In genomic region chr11:1445741-1446445, GRCh38 we compare ENCODE assay signal across 22 cellular contexts. TPM values are rescaled to one million over a fixed set of nuclear protein-coding genes. Genes with fewer than 3 reads are reported as not detected.
A peak's percentile ranks its signal among the peaks of the same experiment; 100 is the strongest.
DNase-seq lines count a peak whose midpoint lies in the region; ATAC-seq, FAIRE-seq and TF ChIP-seq lines count a peak whose summit lies in the region.
"Had no signal": no experiment of that assay in that cellular context is flagged by ENCODE, and none has a peak within 500 bp of the region (broad histone marks: within the 10 kb centered on the region; RNA-seq: fewer than 3 reads in every experiment).

No MANE protein-coding gene starts in this region.

- POLR2A ChIA-PET in IMR-90 (lab: Charles Lee; ENCODE audit: unreplicated experiment): no interaction called here
- POLR2A ChIA-PET in H1 (lab: Charles Lee; ENCODE audit: partially characterized antibody): interaction anchor here (0.8 kb wide), 1 partner anchor 16 kb away, joined by 3 read pairs; no protein-coding TSS in a partner anchor

- no peak overlapping the region for H2AFZ ChIP-seq in IMR-90 (replicated peaks; ENCODE audit: low read length, poor library complexity)
- H2AFZ ChIP-seq in H1 (ENCODE audit: low read length): no peak overlapping the region

- H3K23me2 ChIP-seq in H1 (ENCODE audit: low read depth, low read length): no peaks in the 10 kb centered on the region

- H2BK12ac ChIP-seq in H1 (ENCODE audit: low read depth, low read length): no peak overlapping the region

- H3K79me2 ChIP-seq in H1 (ENCODE audit: control insufficient read depth in 1 of 2, insufficient read depth in 2 of 2, low read length in 2 of 2): no peaks in the 10 kb centered on the region

- H2AK5ac ChIP-seq in IMR-90 (ENCODE audit: low read depth, low read length): no peak overlapping the region
- no peak overlapping the region for H2AK5ac ChIP-seq in H1 (ENCODE audit: low read depth, low read length)

- in situ Hi-C loops in IMR-90 (cut with MboI; ENCODE audit: low sequenced_read_pairs): no loop called here

- TF ChIP-seq CTCF in IMR-90 (conservative IDR thresholded peaks at IDR 0.05; ENCODE audit: low read depth, low read length): no peak
- no peak for TF ChIP-seq CTCF in H1 (IDR thresholded peaks at IDR 0.05; ENCODE audit: control extremely low read depth in 1 of 3, insufficient read depth in 1 of 3, low read depth in 1 of 3, low read length in 3 of 3)
- TF ChIP-seq CTCF in mucosa of descending colon (IDR thresholded peaks at IDR 0.05): no peak
- no peak for TF ChIP-seq CTCF in stomach (IDR thresholded peaks at IDR 0.05)
- TF ChIP-seq CTCF in vagina (IDR thresholded peaks at IDR 0.05): no peak

- H3K4ac ChIP-seq in IMR-90 (ENCODE audit: low read depth, low read length): no peak overlapping the region
- H3K4ac ChIP-seq in H1 (replicated peaks; ENCODE audit: insufficient read length, low read depth, low read length): no peak overlapping the region

- H4K20me1 ChIP-seq in IMR-90 (ENCODE audit: insufficient read depth, low read length) (no peaks in the 10 kb centered on the region), H1 (replicated peaks in 1 of 2; ENCODE audit: control insufficient read depth in 1 of 2, insufficient read depth in 2 of 2, low read length in 2 of 2) (peaks cover 0 to 8% of the 10 kb centered on the region in 2 experiments)

- H2BK120ac ChIP-seq in IMR-90 (ENCODE audit: low read depth, low read length) (no peak overlapping the region), H1 (replicated peaks; ENCODE audit: low read depth, low read length) (no peak overlapping the region)

- no peak overlapping the region for H3K14ac ChIP-seq in IMR-90 (replicated peaks; ENCODE audit: low read depth, low read length)
- no peak overlapping the region for H3K14ac ChIP-seq in H1 (ENCODE audit: insufficient read length)

- H3K9ac ChIP-seq in IMR-90 (ENCODE audit: low read depth, low read length) (no peak overlapping the region), H1 (replicated peaks in 1 of 4; ENCODE audit: extremely low read depth in 1 of 4, low read depth in 3 of 4, low read length in 3 of 4) (no peak overlapping the region)

- H2AK9ac ChIP-seq in IMR-90 (replicated peaks; ENCODE audit: low read depth, low read length, poor library complexity): no peak overlapping the region

- H3K27ac ChIP-seq in IMR-90 (ENCODE audit: insufficient read depth, low read length): no peak overlapping the region
- no peak overlapping the region for H3K27ac ChIP-seq in H1 (ENCODE audit: low read depth, low read length)
- H3K27ac ChIP-seq in stomach: no peak overlapping the region
- no peak overlapping the region for H3K27ac ChIP-seq in vagina
- H3K27ac ChIP-seq: esophagus muscularis mucosa, gastrocnemius medialis had no signal

- WGBS in IMR-90 (ENCODE audit: extremely low coverage in 2 of 2, insufficient read length in 1 of 2), 2 experiments: 76% methylated on average over 10 of the region's 30 CpGs; no CpG with 5 or more reads in 1 of the 2 experiments
- 84% methylated on average over 6 of the region's 30 CpGs; no CpG with 5 or more reads in 1 of the 2 experiments for WGBS in H1 (ENCODE audit: extremely low coverage in 1 of 2, insufficient coverage in 1 of 2, insufficient read length in 1 of 2, insufficient replicate concordance in 2 of 2, low coverage in 1 of 2, low lambda C conversion rate in 2 of 2, missing lambda C conversion rate in 1 of 2), 2 experiments
- 68 to 88% (median 85%) methylated on average over 7 to 30 of the region's 30 CpGs for WGBS in stomach, 5 donors

- H3K79me1 ChIP-seq in IMR-90 (ENCODE audit: low read depth in 1 of 2, low read length in 2 of 2) (no peaks in the 10 kb centered on the region), H1 (ENCODE audit: low read depth, low read length) (no peaks in the 10 kb centered on the region)

- H3K56ac ChIP-seq in IMR-90 (ENCODE audit: extremely low read depth, insufficient read depth, low read length) (no peak overlapping the region), H1 (replicated peaks; ENCODE audit: insufficient read length, low read depth, low read length) (no peak overlapping the region)

- no peak overlapping the region for H4K91ac ChIP-seq in IMR-90 (ENCODE audit: insufficient read depth, low read depth, low read length)
- H4K91ac ChIP-seq in H1 (replicated peaks; ENCODE audit: insufficient read length, low read length): no peak overlapping the region

- H4K5ac ChIP-seq in IMR-90 (ENCODE audit: low read depth, low read length): no peak overlapping the region
- no peak overlapping the region for H4K5ac ChIP-seq in H1 (ENCODE audit: insufficient read length, low read depth, low read length)

- H3K4me2 ChIP-seq in IMR-90 (ENCODE audit: low read depth, low read length) (no peak overlapping the region), H1 (ENCODE audit: insufficient read depth in 1 of 2, low read depth in 2 of 2, low read length in 2 of 2) (no peak overlapping the region)

- H3K27me3 ChIP-seq in IMR-90 (ENCODE audit: control insufficient read depth, insufficient read depth, low read length): no peaks in the 10 kb centered on the region; the same call in 1 of the 2 replicates
- no peaks in the 10 kb centered on the region for H3K27me3 ChIP-seq in H1 (replicated peaks in 1 of 4; ENCODE audit: control insufficient read depth in 3 of 4, extremely low read depth in 1 of 4, insufficient read depth in 3 of 4, low read length in 3 of 4)
- H3K27me3 ChIP-seq in stomach: peaks cover 0 to 85% (median 43%) of the 10 kb centered on the region in 3 donors
- no peaks in the 10 kb centered on the region for H3K27me3 ChIP-seq in vagina

- no peaks in the 10 kb centered on the region for H3K9me3 ChIP-seq in IMR-90 (ENCODE audit: control insufficient read depth, insufficient read depth, low read length)
- H3K9me3 ChIP-seq in H1 (ENCODE audit: insufficient read depth in 2 of 2, low read depth in 1 of 2, low read length in 1 of 2): no peaks in the 10 kb centered on the region
- H3K9me3 ChIP-seq in mucosa of descending colon: no peaks in the 10 kb centered on the region
- no peaks in the 10 kb centered on the region for H3K9me3 ChIP-seq in stomach
- no peaks in the 10 kb centered on the region for H3K9me3 ChIP-seq in vagina
- H3K9me3 ChIP-seq: esophagus muscularis mucosa, gastrocnemius medialis had no signal

- H3K9me1 ChIP-seq in IMR-90 (ENCODE audit: insufficient read depth, low read length): no peaks in the 10 kb centered on the region

- H3K4me1 ChIP-seq in IMR-90 (ENCODE audit: control insufficient read depth, insufficient read depth, low read length): no peaks in the 10 kb centered on the region
- H3K4me1 ChIP-seq in H1 (replicated peaks in 1 of 4; ENCODE audit: control insufficient read depth in 3 of 4, insufficient read depth in 4 of 4, low read length in 3 of 4): peaks cover 0 to 3% (median 0%) of the 10 kb centered on the region in 4 experiments; a peak in 2 of 7 replicates
- H3K4me1 ChIP-seq in mucosa of descending colon (ENCODE audit: low read depth): no peaks in the 10 kb centered on the region
- H3K4me1 ChIP-seq in stomach: peaks cover 0 to 26% (median 16%) of the 10 kb centered on the region in 4 donors
- no peaks in the 10 kb centered on the region for H3K4me1 ChIP-seq in vagina
- H3K4me1 ChIP-seq: esophagus muscularis mucosa, gastrocnemius medialis had no signal

- H3K23ac ChIP-seq in IMR-90 (ENCODE audit: low read depth, low read length): no peak overlapping the region
- H3K23ac ChIP-seq in H1 (ENCODE audit: insufficient read length): no peak overlapping the region

- H2BK20ac ChIP-seq in IMR-90 (ENCODE audit: low read depth, low read length) (no peak overlapping the region), H1 (ENCODE audit: low read length) (no peak overlapping the region)

- no peak overlapping the region for H2BK15ac ChIP-seq in IMR-90 (ENCODE audit: low read depth, low read length)
- no peak overlapping the region for H2BK15ac ChIP-seq in H1 (ENCODE audit: low read length)

- TF ChIP-seq RAD21 in IMR-90 (IDR thresholded peaks at IDR 0.05; ENCODE audit: low read length) (no peak), H1 (IDR thresholded peaks at IDR 0.05 in 1 of 2, conservative IDR thresholded peaks at IDR 0.05 in 1 of 2; ENCODE audit: low read depth in 2 of 2, low read length in 2 of 2) (no peak)

- TF ChIP-seq EP300 in H1 (IDR thresholded peaks at IDR 0.05; ENCODE audit: borderline replicate concordance in 1 of 2, low read depth in 2 of 2, low read length in 2 of 2): no peak
- TF ChIP-seq EP300 in stomach (IDR thresholded peaks at IDR 0.05): no peak

- BruUV-seq in IMR-90 (replicated peaks; lab: Mats Ljungman, UMichigan): no TSS peak

- ATAC-seq in IMR-90 (ENCODE audit: low read depth) (peak; percentile 71), mucosa of descending colon (peak; percentile 53)
- ATAC-seq: gastrocnemius medialis; natural killer cell treated with Interleukin-12 subunit alpha and Interleukin-12 subunit beta and Interleukin-15 and Interleukin-18, amount 100 ng/mL, for 72 hours had no signal

- peak; percentile 84 for DNase-seq in ELF-1 (ENCODE audit: low read depth, low spot score)
- no peak for DNase-seq in IMR-90
- DNase-seq in H1 (ENCODE audit: low read depth in 1 of 2, low spot score in 2 of 2): no peak
- DNase-seq in mucosa of descending colon: peak in 1 of 3 donors; percentile 45
- DNase-seq in stomach: no peak
- DNase-seq in vagina (ENCODE audit: extremely low spot score in 2 of 2): no peak
- DNase-seq in LoVo (ENCODE audit: low spot score): no peak
- DNase-seq: activated CD4-positive, alpha-beta T cell treated with anti-CD3 and anti-CD28 coated beads, Interleukin-2, amount 50 U/mL, for 4 hours; activated naive CD4-positive, alpha-beta T cell treated with Interleukin-2 at 50 U/mL for 16 hours; CD4-positive, alpha-beta T cell; central memory CD4-positive, alpha-beta T cell; DND-41; gastrocnemius medialis; H9; NCI-H1105 treated with DMSO at 0.1 percent for 48 hours; NCI-H187 treated with DMSO at 0.1 percent for 48 hours; NCI-H2171 treated with DMSO at 0.1 percent for 48 hours; NCI-H510A had no signal

- no peak for TF ChIP-seq POLR2A in IMR-90 (IDR thresholded peaks at IDR 0.05; ENCODE audit: low read depth, low read length)
- TF ChIP-seq POLR2A in H1 (IDR thresholded peaks at IDR 0.05; ENCODE audit: control extremely low read depth in 1 of 2, low read depth in 2 of 2, low read length in 2 of 2): no peak
- TF ChIP-seq POLR2A in stomach (IDR thresholded peaks at IDR 0.05): no peak
- TF ChIP-seq POLR2A in vagina (IDR thresholded peaks at IDR 0.05): no peak

- H3K18ac ChIP-seq in IMR-90 (ENCODE audit: low read depth, low read length) (no peak overlapping the region), H1 (ENCODE audit: extremely low read depth, low read length) (no peak overlapping the region)

- no peak overlapping the region for H4K8ac ChIP-seq in IMR-90 (ENCODE audit: low read depth in 2 of 2, low read length in 2 of 2)
- H4K8ac ChIP-seq in H1 (ENCODE audit: extremely low read depth, insufficient read depth, low read length): peak overlapping the region; percentile 89; the same call in 1 of the 2 replicates

- H2BK5ac ChIP-seq in IMR-90 (ENCODE audit: low read depth, low read length, poor library complexity, severe bottlenecking): no peak overlapping the region
- H2BK5ac ChIP-seq in H1 (ENCODE audit: low read depth, low read length): 0 out of 2 replicates have a peak overlapping the region, but pooled peaks have one; percentile 21

- FAIRE-seq in H1 (lab: Jason Lieb, UNC): no peak
- FAIRE-seq: TTC549 had no signal

- H3K36me3 ChIP-seq in IMR-90 (ENCODE audit: control insufficient read depth, insufficient read depth, low read length): no peaks in the 10 kb centered on the region
- peaks cover 0 to 30% (median 2%) of the 10 kb centered on the region in 4 experiments; a peak in 4 of 8 replicates for H3K36me3 ChIP-seq in H1 (ENCODE audit: control insufficient read depth in 2 of 4, insufficient read depth in 4 of 4, low read length in 3 of 4)
- no peaks in the 10 kb centered on the region for H3K36me3 ChIP-seq in mucosa of descending colon (ENCODE audit: low read depth)
- no peaks in the 10 kb centered on the region for H3K36me3 ChIP-seq in stomach
- H3K36me3 ChIP-seq in vagina: no peaks in the 10 kb centered on the region
- H3K36me3 ChIP-seq: esophagus muscularis mucosa, gastrocnemius medialis had no signal

- dilution Hi-C loops in IMR-90 (cut with HindIII; ENCODE audit: low sequenced_read_pairs, unreplicated experiment): no loop called here

- CTCF ChIA-PET in IMR-90 (lab: Yijun Ruan, JAX): no interaction called here
- CTCF ChIA-PET in H1 (lab: Charles Lee; ENCODE audit: partially characterized antibody): interaction anchor here (1.4 kb wide), 1 partner anchor 9 kb away, joined by 3 read pairs; no protein-coding TSS in a partner anchor

- intact Hi-C loops in IMR-90 (cut with micrococcal nuclease) (no loop called here), mucosa of descending colon (cut with DNase I, micrococcal nuclease) (no loop called here), stomach (cut with DNase I; ENCODE audit: low total_unique reads) (no loop called here), vagina (cut with DNase I) (loop anchor here (10.0 kb wide), 1 partner anchor 361 kb away; no protein-coding TSS in a partner anchor)

- H3K4me3 ChIP-seq in IMR-90 (ENCODE audit: insufficient read depth, low read depth, low read length) (no peak overlapping the region), H1 (ENCODE audit: extremely low read depth in 1 of 4, insufficient read depth in 2 of 4, low read depth in 3 of 4, low read length in 4 of 4) (no peak overlapping the region), mucosa of descending colon (no peak overlapping the region), stomach (no peak overlapping the region), vagina (no peak overlapping the region)
- H3K4me3 ChIP-seq: esophagus muscularis mucosa, gastrocnemius medialis, lung had no signal

RNA-seq across cellular contexts. Expression of gene MOB2, which starts 40.7 kb away (rescaled TPM):
- 21.4 and 23.7 TPM in 2 replicates for total RNA-seq in IMR-90 (2012; rRNA removed)
- polyA plus RNA-seq in IMR-90 (2012; rRNA removed): 36.2 and 40.7 TPM in 2 replicates
- polyA plus RNA-seq in IMR-90 (2012; cell fraction: cytosol; rRNA removed): 18.3 and 31.6 TPM in 2 replicates
- polyA plus RNA-seq in IMR-90 (2012; cell fraction: nucleus; rRNA removed; ENCODE audit: low replicate concordance): 48.7 and 84.0 TPM in 2 replicates
- total RNA-seq in H1 (2021; fragmentation: NEBNext Ultra II Directional; extraction: Animal tissue kit (Norgen Biotek cat#: 25700)): 18.3 and 18.6 TPM in 2 replicates
- polyA plus RNA-seq in H1 (2011; rRNA removed): 28.2 and 28.5 TPM in 2 replicates
- polyA plus RNA-seq in H1 (2011; cell fraction: cytosol; rRNA removed): 37.2 TPM
- 34.8 TPM for polyA plus RNA-seq in H1 (2011; cell fraction: nucleus; rRNA removed)
- 15.1 to 24.8 TPM (median 22.8 TPM) in 4 replicates for polyA plus RNA-seq in H1 (2012, experiment 1 of 2)
- polyA plus RNA-seq in H1 (2012, experiment 2 of 2): 22.6 TPM
- polyA plus RNA-seq in H1 (2013, experiment 1 of 2): 9.6 TPM
- polyA plus RNA-seq in H1 (2013, experiment 2 of 2): 9.7 TPM
- 33.6 and 38.3 TPM in 2 replicates for polyA minus RNA-seq in H1 (2011; rRNA and poly(A)+ RNA removed)
- polyA minus RNA-seq in H1 (2011; cell fraction: cytosol; rRNA and poly(A)+ RNA removed): 17.2 TPM
- 14.7 TPM for polyA minus RNA-seq in H1 (2011; cell fraction: nucleus; rRNA and poly(A)+ RNA removed)
- 100 to 1,000 TPM in 1 of 3 donors, 10 to 100 TPM in 2; 54.9 to 108 (median 61.5) TPM for total RNA-seq in mucosa of descending colon
- total RNA-seq in stomach: 10 to 100 TPM; 11.3 to 40.6 (median 18.1) TPM
- polyA plus RNA-seq in stomach: 10 to 100 TPM; 27.9 to 46.3 (median 37.3) TPM
- total RNA-seq in vagina: 34.1 TPM

RNA-seq across cellular contexts. Expression of gene BRSK2, which starts 56.2 kb away (rescaled TPM):
- total RNA-seq in IMR-90 (2012; rRNA removed): under 0.01 and 0.18 TPM in 2 replicates
- 0.55 and 0.62 TPM in 2 replicates for polyA plus RNA-seq in IMR-90 (2012; rRNA removed)
- polyA plus RNA-seq in IMR-90 (2012; cell fraction: cytosol; rRNA removed): 0.22 and 0.35 TPM in 2 replicates
- 2.7 and 3.6 TPM in 2 replicates for polyA plus RNA-seq in IMR-90 (2012; cell fraction: nucleus; rRNA removed; ENCODE audit: low replicate concordance)
- total RNA-seq in H1 (2021; fragmentation: NEBNext Ultra II Directional; extraction: Animal tissue kit (Norgen Biotek cat#: 25700)): 26.2 and 27.1 TPM in 2 replicates
- 17.3 and 23.9 TPM in 2 replicates for polyA plus RNA-seq in H1 (2011; rRNA removed)
- polyA plus RNA-seq in H1 (2011; cell fraction: cytosol; rRNA removed): 18.7 TPM
- polyA plus RNA-seq in H1 (2011; cell fraction: nucleus; rRNA removed): 79.9 TPM
- polyA plus RNA-seq in H1 (2012, experiment 1 of 2): 19.0 to 31.0 TPM (median 27.3 TPM) in 4 replicates
- polyA plus RNA-seq in H1 (2012, experiment 2 of 2): 18.0 TPM
- polyA plus RNA-seq in H1 (2013, experiment 1 of 2): 27.0 TPM
- 24.6 TPM for polyA plus RNA-seq in H1 (2013, experiment 2 of 2)
- 6.4 and 6.5 TPM in 2 replicates for polyA minus RNA-seq in H1 (2011; rRNA and poly(A)+ RNA removed)
- polyA minus RNA-seq in H1 (2011; cell fraction: cytosol; rRNA and poly(A)+ RNA removed): 10.0 TPM
- 18.1 TPM for polyA minus RNA-seq in H1 (2011; cell fraction: nucleus; rRNA and poly(A)+ RNA removed)
- total RNA-seq in mucosa of descending colon: 1 to 10 TPM in 1 of 3 donors, under 1 TPM in 2; 0.58 to 4.3 (median 0.60) TPM
- 1 to 10 TPM in 2 of 5 donors, not detected in 3; 1.8 TPM for total RNA-seq in stomach
- 1 to 10 TPM; 1.8 to 6.9 (median 3.2) TPM for polyA plus RNA-seq in stomach
- total RNA-seq in vagina: 3.9 TPM
